8 cellular contexts compared by ENCODE assay signal in the genomic region with DNA sequence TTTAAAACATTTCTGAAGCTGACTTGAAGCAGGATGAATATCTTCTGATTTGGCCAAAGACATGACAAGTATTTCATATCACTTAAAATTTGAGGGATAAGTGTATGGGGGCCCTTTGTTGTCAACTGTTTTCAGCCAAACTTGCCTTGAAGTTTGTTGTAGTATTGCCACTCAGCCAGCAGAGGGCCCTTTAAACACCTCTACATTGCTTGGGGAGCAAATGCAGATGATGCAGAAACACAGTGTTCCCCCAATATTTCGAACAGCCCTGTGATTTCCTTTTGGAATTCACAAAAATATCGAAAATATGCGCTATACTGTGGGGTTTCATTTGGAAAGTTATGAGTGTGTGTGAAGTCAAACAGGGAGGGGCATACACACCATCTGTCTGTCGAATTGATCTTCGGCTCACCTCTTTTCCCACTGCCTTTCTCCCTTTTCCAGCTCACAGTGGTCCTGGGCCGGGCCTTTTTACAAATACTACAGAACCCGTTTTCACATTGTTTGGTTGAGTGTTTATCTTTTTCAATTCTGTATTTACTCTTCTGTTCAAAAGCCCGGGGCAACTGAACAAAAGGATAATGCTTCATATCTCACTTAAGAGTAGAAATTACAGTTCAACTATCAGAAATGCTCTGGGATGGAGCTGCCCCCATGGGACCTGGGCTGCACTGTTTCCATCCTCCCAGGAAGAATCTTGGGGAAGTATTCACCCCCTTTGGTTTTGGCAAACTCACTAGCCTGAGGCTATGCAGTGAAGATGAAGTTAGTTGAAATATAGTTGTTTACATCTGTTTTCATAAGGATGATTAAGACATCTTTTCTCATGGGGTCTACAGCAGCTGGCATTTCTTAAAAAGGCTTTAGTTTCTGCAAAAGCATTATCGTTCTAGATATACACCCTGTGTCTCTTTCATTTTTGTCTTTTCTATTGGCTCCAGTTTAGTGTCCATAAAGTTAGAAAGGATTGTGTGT.
A peak's percentile ranks its signal among the peaks of the same experiment; 100 is the strongest.
DNase-seq lines count a peak whose midpoint lies in the region; ATAC-seq and TF ChIP-seq lines count a peak whose summit lies in the region.

No MANE protein-coding gene starts in this region.

- no peak overlapping the region for H3K27ac ChIP-seq in SK-N-SH (ENCODE audit: low read depth in 2 of 2, low read length in 1 of 2)

- no peaks in the 10 kb centered on the region for H3F3A ChIP-seq in SK-N-SH (replicated peaks; ENCODE audit: insufficient read depth)

- peak; percentile 90 for TF ChIP-seq CTCF in SK-N-SH (IDR thresholded peaks at IDR 0.05)

- POLR2A ChIA-PET in SK-N-SH (lab: Yijun Ruan, JAX): no interaction called here

- no peaks in the 10 kb centered on the region for H3K79me2 ChIP-seq in SK-N-SH (ENCODE audit: insufficient read depth)

- H3K9me2 ChIP-seq in SK-N-SH: no peaks in the 10 kb centered on the region

- TF ChIP-seq EP300 in SK-N-SH (IDR thresholded peaks at IDR 0.05; ENCODE audit: borderline replicate concordance in 1 of 2, low read depth in 1 of 2, low read length in 1 of 2): no peak

- H3K9me3 ChIP-seq in SK-N-SH: no peaks in the 10 kb centered on the region

- DNase-seq in DMS153 treated with DMSO at 0.1 percent for 48 hours (lab: John Stamatoyannopoulos, UW; ENCODE audit: unreplicated experiment) (peak; percentile 10), DMS153 (lab: John Stamatoyannopoulos, UW) (no peak), SK-N-SH (peak; percentile 38), anterior cingulate cortex (lab: John Stamatoyannopoulos, UW) (peak in 38 of 58 donors; percentile 3 to 67 (median 20)), iPS DF 4.7 (ENCODE audit: extremely low read depth, low spot score) (peak; percentile 16)
- DNase-seq in stimulated activated CD4-positive, alpha-beta T cell treated with anti-CD3 and anti-CD28 coated beads, Interleukin-15, amount 100 ng/mL, for 48 hours (ENCODE audit: low read depth in 2 of 2): peak; percentile 6 to 16

- H3K4me2 ChIP-seq in SK-N-SH: no peak overlapping the region

- ATAC-seq in HG03521 (IDR thresholded peaks at IDR 0.05; ENCODE audit: unreplicated experiment) (peak; percentile 58), GM21447 (IDR thresholded peaks at IDR 0.05; ENCODE audit: unreplicated experiment) (no peak)

- no peak overlapping the region for H2AFZ ChIP-seq in SK-N-SH (ENCODE audit: low read depth)

- peak; percentile 84 for TF ChIP-seq RAD21 in SK-N-SH (IDR thresholded peaks at IDR 0.05; ENCODE audit: low read length)

- 57% methylated on average over 9 of the region's 9 CpGs for WGBS in SK-N-SH (ENCODE audit: low lambda C conversion rate)

- H3K4me3 ChIP-seq in SK-N-SH (ENCODE audit: low read depth in 2 of 2, low read length in 1 of 2): no peak overlapping the region

- peaks cover 0 to 5% of the 10 kb centered on the region in 2 experiments for H3K36me3 ChIP-seq in SK-N-SH (replicated peaks in 1 of 2; ENCODE audit: control insufficient read depth in 1 of 2, insufficient read depth in 2 of 2, low read length in 1 of 2)

- CTCF ChIA-PET in SK-N-SH (lab: Yijun Ruan, JAX): interaction anchor here (0.6 to 4.2 kb wide), 46 partner anchors 9 to 466 kb away, joined by 3 to 28 read pairs (median 4); a partner anchor contains a TSS

- peaks cover 0 to 8% of the 10 kb centered on the region in 2 experiments; a peak in 1 of 4 replicates for H3K4me1 ChIP-seq in SK-N-SH (ENCODE audit: control insufficient read depth in 1 of 2, insufficient read depth in 2 of 2, low read depth in 1 of 2, low read length in 1 of 2)

- no peak overlapping the region for H3K9ac ChIP-seq in SK-N-SH

- H3K27me3 ChIP-seq in SK-N-SH (ENCODE audit: insufficient read depth): no peaks in the 10 kb centered on the region

- no peaks in the 10 kb centered on the region for H4K20me1 ChIP-seq in SK-N-SH (ENCODE audit: insufficient read depth)

TF ChIP-seq in SK-N-SH, 30 proteins besides CTCF, POLR2A, EP300 and RAD21:
- TF ChIP-seq, protein P1, sequence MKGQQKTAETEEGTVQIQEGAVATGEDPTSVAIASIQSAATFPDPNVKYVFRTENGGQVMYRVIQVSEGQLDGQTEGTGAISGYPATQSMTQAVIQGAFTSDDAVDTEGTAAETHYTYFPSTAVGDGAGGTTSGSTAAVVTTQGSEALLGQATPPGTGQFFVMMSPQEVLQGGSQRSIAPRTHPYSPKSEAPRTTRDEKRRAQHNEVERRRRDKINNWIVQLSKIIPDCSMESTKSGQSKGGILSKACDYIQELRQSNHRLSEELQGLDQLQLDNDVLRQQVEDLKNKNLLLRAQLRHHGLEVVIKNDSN (IDR thresholded peaks at IDR 0.05; ENCODE audit: borderline replicate concordance, low read depth): no peak
- no peak for TF ChIP-seq CHD2 (IDR thresholded peaks at IDR 0.05; ENCODE audit: low read length, partially characterized antibody)
- TF ChIP-seq SMC3 (IDR thresholded peaks at IDR 0.05; ENCODE audit: low read depth, low read length): peak; percentile 88
- no peak for TF ChIP-seq JUND (IDR thresholded peaks at IDR 0.05)
- TF ChIP-seq FOXJ3 (CRISPR knock-in tag; IDR thresholded peaks at IDR 0.05): 0 out of 2 replicates have a peak, but pooled peaks have one; percentile 18
